ENCODE assay signal across 9 cellular contexts in genomic region chr1:8571200-8571984, GRCh38.
DNase-seq lines count a peak whose midpoint lies in the region; ATAC-seq, FAIRE-seq and TF ChIP-seq lines count a peak whose summit lies in the region.
"Had no signal": no experiment of that assay in that cellular context is flagged by ENCODE, and none has a peak within 500 bp of the region (broad histone marks: within the 10 kb centered on the region; RNA-seq: fewer than 3 reads in every experiment).

No MANE protein-coding gene starts in this region.

- 0 out of 2 replicates have a peak, but pooled peaks have one; percentile 10 for TF ChIP-seq RAD21 in GM12878 (IDR thresholded peaks at IDR 0.05; ENCODE audit: insufficient read depth, low read depth, low read length)

- no peaks in the 10 kb centered on the region for H3K9me3 ChIP-seq in GM12878 (replicated peaks; ENCODE audit: control insufficient read depth, insufficient read depth, low read length)
- H3K9me3 ChIP-seq in left lung, result no peaks in the 10 kb centered on the region

- H3K4me3 Mint-ChIP-seq in activated CD4-positive, alpha-beta T cell treated with anti-CD3 and anti-CD28 coated beads for 36 hours, result no peak overlapping the region
- H3K4me3 Mint-ChIP-seq: activated naive CD8-positive, alpha-beta T cell had no signal

- H3K4me3 ChIP-seq in GM12878 (no peak overlapping the region), left lung (no peak overlapping the region)

- no peak overlapping the region for H3K9ac ChIP-seq in GM12878 (ENCODE audit: control insufficient read depth, insufficient read depth, low read length)

- TF ChIP-seq CTCF in GM12878 (IDR thresholded peaks at IDR 0.05 in 2 of 3, conservative IDR thresholded peaks at IDR 0.05 in 1 of 3; ENCODE audit: control insufficient read depth in 2 of 3, extremely low read depth in 1 of 3, insufficient read depth in 1 of 3, low read depth in 3 of 3, low read length in 3 of 3) (peak in 2 of 3 experiments; percentile 10 to 16; a peak in 1 of 6 replicates), left lung (IDR thresholded peaks at IDR 0.05) (peak in 1 of 2 donors; percentile 36)

- H3K79me2 ChIP-seq in GM12878 (ENCODE audit: control insufficient read depth, insufficient read depth, low read length), result peaks cover 2% of the 10 kb centered on the region

- H3K4me2 ChIP-seq in GM12878 (ENCODE audit: control insufficient read depth, insufficient read depth), result no peak overlapping the region

- TF ChIP-seq EP300 in GM12878 (IDR thresholded peaks at IDR 0.05; ENCODE audit: borderline replicate concordance in 1 of 2, control insufficient read depth in 1 of 2, low read depth in 2 of 2, low read length in 2 of 2), result no peak

- H3K36me3 ChIP-seq in GM12878 (ENCODE audit: control insufficient read depth in 2 of 2, insufficient read depth in 2 of 2, low read length in 1 of 2) (no peaks in the 10 kb centered on the region), left lung (no peaks in the 10 kb centered on the region)

- no peaks in the 10 kb centered on the region for H3K36me3 Mint-ChIP-seq in activated CD4-positive, alpha-beta T cell treated with anti-CD3 and anti-CD28 coated beads for 36 hours (ENCODE audit: low read depth)
- H3K36me3 Mint-ChIP-seq: activated naive CD8-positive, alpha-beta T cell had no signal

- DNase-seq in Right ventricle myocardium inferior (ENCODE audit: missing footprints) (no peak), cardiac septum (ENCODE audit: low spot score) (no peak), GM12878 (ENCODE audit: low read depth, low spot score) (no peak), left lung (no peak), NCI-H1105 (lab: John Stamatoyannopoulos, UW) (no peak), DMS114 treated with DMSO at 0.1 percent for 48 hours (lab: John Stamatoyannopoulos, UW; ENCODE audit: unreplicated experiment) (no peak)
- DNase-seq in activated CD4-positive, alpha-beta T cell treated with anti-CD3 and anti-CD28 coated beads for 36 hours, result no peak

- H3K27me3 Mint-ChIP-seq in activated CD4-positive, alpha-beta T cell treated with anti-CD3 and anti-CD28 coated beads for 36 hours, result no peaks in the 10 kb centered on the region
- H3K27me3 Mint-ChIP-seq: activated naive CD8-positive, alpha-beta T cell had no signal

- ATAC-seq in Right ventricle myocardium inferior (peak; percentile 64), GM12878 (0 out of 3 replicates have a peak, but pooled peaks have one; percentile 36), left lung (peak; percentile 92), HG02610 (IDR thresholded peaks at IDR 0.05; ENCODE audit: unreplicated experiment) (no peak)
- no peak for ATAC-seq in activated CD4-positive, alpha-beta T cell treated with anti-CD3 and anti-CD28 coated beads for 36 hours

- BruUV-seq in GM12878 (replicated peaks; lab: Mats Ljungman, UMichigan), result no TSS peak

- 80% methylated on average over 5 of the region's 5 CpGs for WGBS in GM12878 (ENCODE audit: insufficient coverage, insufficient replicate concordance, low lambda C conversion rate, missing lambda C conversion rate)

- SMC1A ChIA-PET in GM12878 (lab: Charles Lee; ENCODE audit: uncharacterized antibody, unreplicated experiment), result interaction anchor here (0.7 to 4.4 kb wide), 18 partner anchors 8 to 278 kb away, joined by 3 to 23 read pairs (median 4); no protein-coding TSS in a partner anchor

- H3K9me3 Mint-ChIP-seq in activated CD4-positive, alpha-beta T cell treated with anti-CD3 and anti-CD28 coated beads for 36 hours (ENCODE audit: low read depth), result no peaks in the 10 kb centered on the region

- peaks cover 6% of the 10 kb centered on the region for H3K4me1 Mint-ChIP-seq in activated CD4-positive, alpha-beta T cell treated with anti-CD3 and anti-CD28 coated beads for 36 hours

- POLR2A ChIA-PET in GM12878 (lab: Charles Lee), result interaction anchor here (0.6 kb wide), 1 partner anchor 122 kb away, joined by 3 read pairs; no protein-coding TSS in a partner anchor
- POLR2A ChIA-PET in activated CD4-positive, alpha-beta T cell treated with anti-CD3 and anti-CD28 coated beads for 36 hours (lab: Charles Lee), result interaction anchor here (0.6 kb wide), 1 partner anchor 92 kb away, joined by 3 read pairs; no protein-coding TSS in a partner anchor

- no peak overlapping the region for H3K27ac ChIP-seq in GM12878 (ENCODE audit: control insufficient read depth, insufficient read depth)
- peak overlapping the region; percentile 46 to 67 for H3K27ac ChIP-seq in left lung

- H3K27ac Mint-ChIP-seq in activated CD4-positive, alpha-beta T cell treated with anti-CD3 and anti-CD28 coated beads for 36 hours, result no peak overlapping the region
- H3K27ac Mint-ChIP-seq: activated naive CD8-positive, alpha-beta T cell had no signal

- no peak overlapping the region for H2AFZ ChIP-seq in GM12878 (ENCODE audit: control insufficient read depth, low read depth, low read length)

- in situ Hi-C loops in GM12878 (cut with MboI), result no loop called here

- RAD21 ChIA-PET in GM12878 (lab: Charles Lee; ENCODE audit: unreplicated experiment), result interaction anchor here (0.6 to 3.4 kb wide), 9 partner anchors 11 to 109 kb away, joined by 3 to 17 read pairs (median 4); no protein-coding TSS in a partner anchor

- H4K20me1 ChIP-seq in GM12878 (ENCODE audit: control insufficient read depth, insufficient read depth), result no peaks in the 10 kb centered on the region

- no peak for FAIRE-seq in GM12878 (lab: Jason Lieb, UNC)

- intact Hi-C loops in Right ventricle myocardium inferior (cut with DNase I), result no loop called here
- intact Hi-C loops in cardiac septum (cut with DNase I), result no loop called here
- intact Hi-C loops in GM12878 (cut with micrococcal nuclease; ENCODE audit: unreplicated experiment), result no loop called here
- intact Hi-C loops in left lung (cut with DNase I), result no loop called here
- intact Hi-C loops in activated CD4-positive, alpha-beta T cell treated with anti-CD3 and anti-CD28 coated beads for 36 hours (cut with DNase I, micrococcal nuclease), result no loop called here

- H3K4me1 ChIP-seq in GM12878 (ENCODE audit: control insufficient read depth, insufficient read depth, low read length), result no peaks in the 10 kb centered on the region
- H3K4me1 ChIP-seq in left lung, result peaks cover 20 to 26% of the 10 kb centered on the region in 2 donors

- CTCF ChIA-PET in GM12878 (lab: Yijun Ruan, JAX), result interaction anchor here (0.6 to 4.0 kb wide), 19 partner anchors 10 to 289 kb away, joined by 3 to 39 read pairs (median 4); no protein-coding TSS in a partner anchor
- CTCF ChIA-PET in activated CD4-positive, alpha-beta T cell treated with anti-CD3 and anti-CD28 coated beads for 36 hours (lab: Charles Lee), result interaction anchor here (0.6 to 3.2 kb wide), 11 partner anchors 7 to 291 kb away, joined by 3 to 15 read pairs (median 4); no protein-coding TSS in a partner anchor

- TF ChIP-seq POLR2A in GM12878 (IDR thresholded peaks at IDR 0.05; ENCODE audit: low read depth, low read length), result no peak

- H3K27me3 ChIP-seq in GM12878 (replicated peaks in 1 of 2; ENCODE audit: control insufficient read depth in 2 of 2, insufficient read depth in 2 of 2, low read length in 1 of 2) (no peaks in the 10 kb centered on the region), left lung (no peaks in the 10 kb centered on the region)

TF ChIP-seq in GM12878, 131 proteins besides CTCF, POLR2A, EP300 and RAD21:
- TF ChIP-seq ZNF622 (IDR thresholded peaks at IDR 0.05) (no peak), RFX5 (IDR thresholded peaks at IDR 0.05; ENCODE audit: low read depth, low read length) (no peak), MEF2A (IDR thresholded peaks at IDR 0.05; ENCODE audit: insufficient read depth, low read depth, low read length) (no peak), TARDBP (IDR thresholded peaks at IDR 0.05; ENCODE audit: borderline replicate concordance) (no peak), KDM1A (IDR thresholded peaks at IDR 0.05; ENCODE audit: borderline replicate concordance) (no peak)

Comparison
In these comparisons a context has a peak if more than half of its experiments do, and no peak if none do; other contexts are left out.
1. ATAC-seq: peak in Right ventricle myocardium inferior (single experiment), GM12878 (single experiment) and left lung (single experiment); none in HG02610 (single experiment) and activated CD4-positive, alpha-beta T cell treated with anti-CD3 and anti-CD28 coated beads for 36 hours (single experiment).